1 cellular context compared by ENCODE assay signal in the genomic region with DNA sequence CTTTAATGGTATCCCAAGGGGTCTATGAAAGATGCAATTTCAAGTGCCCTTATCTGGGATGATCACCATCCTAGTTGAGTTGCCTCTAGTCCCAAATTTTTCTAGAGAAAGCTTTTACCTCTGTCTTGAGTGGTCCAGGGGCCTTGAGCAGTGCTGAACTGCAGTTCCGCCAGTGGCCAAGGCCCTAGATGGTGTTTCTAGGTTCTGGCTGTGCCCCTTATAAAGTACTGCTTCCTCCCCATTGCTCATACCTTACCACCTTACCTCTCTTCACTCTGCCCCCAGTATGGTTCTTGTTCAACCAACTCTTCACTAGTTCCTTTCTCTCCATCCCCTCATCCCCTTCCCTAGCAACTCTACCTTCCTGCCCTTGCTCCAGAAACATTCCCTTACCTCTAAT.
TF ChIP-seq lines count a peak whose summit lies in the region.

No MANE protein-coding gene starts in this region.

TF ChIP-seq in A549, 52 proteins besides CTCF, POLR2A, EP300 and RAD21:
- TF ChIP-seq SREBF2 (IDR thresholded peaks at IDR 0.05) (no peak), CBX2 (IDR thresholded peaks at IDR 0.05; ENCODE audit: borderline replicate concordance, low read depth) (no peak), PHF8 (IDR thresholded peaks at IDR 0.05; ENCODE audit: borderline replicate concordance, low read depth) (no peak)
- TF ChIP-seq, protein P1, sequence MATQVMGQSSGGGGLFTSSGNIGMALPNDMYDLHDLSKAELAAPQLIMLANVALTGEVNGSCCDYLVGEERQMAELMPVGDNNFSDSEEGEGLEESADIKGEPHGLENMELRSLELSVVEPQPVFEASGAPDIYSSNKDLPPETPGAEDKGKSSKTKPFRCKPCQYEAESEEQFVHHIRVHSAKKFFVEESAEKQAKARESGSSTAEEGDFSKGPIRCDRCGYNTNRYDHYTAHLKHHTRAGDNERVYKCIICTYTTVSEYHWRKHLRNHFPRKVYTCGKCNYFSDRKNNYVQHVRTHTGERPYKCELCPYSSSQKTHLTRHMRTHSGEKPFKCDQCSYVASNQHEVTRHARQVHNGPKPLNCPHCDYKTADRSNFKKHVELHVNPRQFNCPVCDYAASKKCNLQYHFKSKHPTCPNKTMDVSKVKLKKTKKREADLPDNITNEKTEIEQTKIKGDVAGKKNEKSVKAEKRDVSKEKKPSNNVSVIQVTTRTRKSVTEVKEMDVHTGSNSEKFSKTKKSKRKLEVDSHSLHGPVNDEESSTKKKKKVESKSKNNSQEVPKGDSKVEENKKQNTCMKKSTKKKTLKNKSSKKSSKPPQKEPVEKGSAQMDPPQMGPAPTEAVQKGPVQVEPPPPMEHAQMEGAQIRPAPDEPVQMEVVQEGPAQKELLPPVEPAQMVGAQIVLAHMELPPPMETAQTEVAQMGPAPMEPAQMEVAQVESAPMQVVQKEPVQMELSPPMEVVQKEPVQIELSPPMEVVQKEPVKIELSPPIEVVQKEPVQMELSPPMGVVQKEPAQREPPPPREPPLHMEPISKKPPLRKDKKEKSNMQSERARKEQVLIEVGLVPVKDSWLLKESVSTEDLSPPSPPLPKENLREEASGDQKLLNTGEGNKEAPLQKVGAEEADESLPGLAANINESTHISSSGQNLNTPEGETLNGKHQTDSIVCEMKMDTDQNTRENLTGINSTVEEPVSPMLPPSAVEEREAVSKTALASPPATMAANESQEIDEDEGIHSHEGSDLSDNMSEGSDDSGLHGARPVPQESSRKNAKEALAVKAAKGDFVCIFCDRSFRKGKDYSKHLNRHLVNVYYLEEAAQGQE (IDR thresholded peaks at IDR 0.05), result no peak
